Comparison of ENCODE assay signal across 9 cellular contexts in the genomic region with DNA sequence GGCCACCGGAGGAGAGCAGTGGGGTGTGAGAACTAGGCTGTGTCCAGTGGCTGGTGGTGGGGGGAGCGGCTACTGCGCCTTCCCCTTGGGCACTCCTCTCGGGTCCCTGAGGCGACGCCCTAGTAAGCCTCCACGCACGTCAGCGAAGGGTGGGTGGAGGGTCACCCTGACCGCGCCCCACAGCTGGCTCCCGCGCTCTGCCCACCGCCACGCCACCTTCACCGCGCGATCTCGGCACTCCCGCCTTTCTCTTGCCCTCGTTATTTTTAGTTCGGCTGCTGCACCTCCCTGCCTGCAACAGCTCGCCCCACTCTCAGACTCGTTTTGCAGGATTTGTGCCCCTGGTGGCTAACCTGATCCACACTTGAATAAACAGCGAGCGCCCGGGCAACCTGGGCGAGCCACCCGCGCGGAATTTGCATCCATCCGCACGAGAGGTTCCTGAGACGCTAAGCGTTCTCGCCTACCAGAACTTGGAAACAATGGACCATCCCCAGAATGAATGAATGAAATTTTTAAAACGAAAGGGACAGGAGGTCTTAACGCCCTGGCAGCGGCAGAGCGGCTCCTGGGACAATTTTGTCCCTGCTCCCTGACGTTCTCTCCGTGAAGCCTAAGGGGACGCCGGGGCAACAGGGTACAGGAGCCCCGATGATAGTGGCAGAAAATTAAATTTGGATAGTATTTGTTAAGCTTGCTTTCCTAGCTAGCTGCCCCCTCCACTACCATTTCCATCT. TPM values are rescaled to one million over a fixed set of nuclear protein-coding genes. Genes with fewer than 3 reads are reported as not detected.
DNase-seq lines count a peak whose midpoint lies in the region; ATAC-seq, FAIRE-seq and TF ChIP-seq lines count a peak whose summit lies in the region.
"Had no signal": no experiment of that assay in that cellular context is flagged by ENCODE, and none has a peak within 500 bp of the region (broad histone marks: within the 10 kb centered on the region; RNA-seq: fewer than 3 reads in every experiment).

No MANE protein-coding gene starts in this region.

- no peaks in the 10 kb centered on the region for H4K20me1 ChIP-seq in neural progenitor cell (ENCODE audit: low read depth)

- no peak overlapping the region for H3K27ac Mint-ChIP-seq in neural progenitor cell
- H3K27ac Mint-ChIP-seq: dendritic cell treated with granulocyte-macrophage colony-stimulating factor and Interleukin-4, amounts not matched to agents 40 ng/mL and 50 ng/mL, for 4 days had no signal

- H2AFZ ChIP-seq in neural progenitor cell (replicated peaks), result peak overlapping the region; percentile 91

- DNase-seq in NCI-H69 (lab: John Stamatoyannopoulos, UW), result peak; percentile 80
- peak; percentile 25 for DNase-seq in fibroblast of peridontal ligament (ENCODE audit: extremely low read depth)
- peak; percentile 70 for DNase-seq in neural progenitor cell (ENCODE audit: low spot score)
- no peak for DNase-seq in GM19239 (ENCODE audit: insufficient read length, low spot score)
- no peak for DNase-seq in NCI-H1417 treated with DMSO at 0.1 percent for 48 hours (lab: John Stamatoyannopoulos, UW)

- H3K79me2 ChIP-seq in neural progenitor cell (ENCODE audit: low read depth), result no peaks in the 10 kb centered on the region

- no peaks in the 10 kb centered on the region for H3K36me3 ChIP-seq in neural progenitor cell

- H3K9ac ChIP-seq in neural progenitor cell, result no peak overlapping the region

- peak overlapping the region; percentile 81 for H3K4me2 ChIP-seq in neural progenitor cell

- TF ChIP-seq CTCF in C4-2B (conservative IDR thresholded peaks at IDR 0.05) (peak; percentile 83), neural progenitor cell (IDR thresholded peaks at IDR 0.05) (peak; percentile 55)

- H3K9me3 ChIP-seq in neural progenitor cell (ENCODE audit: low read depth), result no peaks in the 10 kb centered on the region

- peaks cover 5% of the 10 kb centered on the region for H3K4me1 ChIP-seq in neural progenitor cell

- peaks cover 24% of the 10 kb centered on the region for H3K27me3 Mint-ChIP-seq in neural progenitor cell (ENCODE audit: insufficient read depth, low read depth)

- H3K9me3 Mint-ChIP-seq in neural progenitor cell, result peaks cover 2% of the 10 kb centered on the region
- H3K9me3 Mint-ChIP-seq: dendritic cell treated with granulocyte-macrophage colony-stimulating factor and Interleukin-4, amounts not matched to agents 40 ng/mL and 50 ng/mL, for 4 days had no signal

- H3K27ac ChIP-seq in C4-2B (no peak overlapping the region), neural progenitor cell (no peak overlapping the region)

- peak overlapping the region; percentile 35 for H3K4me3 ChIP-seq in neural progenitor cell

- peaks cover 17% of the 10 kb centered on the region for H3K4me1 Mint-ChIP-seq in neural progenitor cell

- H3K27me3 ChIP-seq in neural progenitor cell, result peaks cover 76% of the 10 kb centered on the region

- H3F3A ChIP-seq in neural progenitor cell (ENCODE audit: low read depth), result peaks cover 7% of the 10 kb centered on the region

- ATAC-seq in HG03460 (IDR thresholded peaks at IDR 0.05; ENCODE audit: unreplicated experiment), result no peak
- no peak for ATAC-seq in activated CD4-positive, CD25-positive, alpha-beta regulatory T cell treated with anti-CD3 and anti-CD28 coated beads, Interleukin-2, amount 50 U/mL, for 24 hours

- FAIRE-seq in GM19239 (lab: Jason Lieb, UNC), result no peak

- no peaks in the 10 kb centered on the region for H3K36me3 Mint-ChIP-seq in neural progenitor cell

- H3K4me3 Mint-ChIP-seq in neural progenitor cell, result peak overlapping the region; percentile 82
- H3K4me3 Mint-ChIP-seq: dendritic cell treated with granulocyte-macrophage colony-stimulating factor and Interleukin-4, amounts not matched to agents 40 ng/mL and 50 ng/mL, for 4 days had no signal

RNA-seq across cellular contexts. Expression of a gene that starts 7.0 kb away (rescaled TPM):
- total RNA-seq in neural progenitor cell (ENCODE audit: low replicate concordance), result 11.0 and 18.4 TPM in 2 replicates

Comparison
In these comparisons a context has a peak if more than half of its experiments do, and no peak if none do; other contexts are left out.
1. DNase-seq: peak in NCI-H69 (single experiment), fibroblast of peridontal ligament (single experiment) and neural progenitor cell (single experiment); none in GM19239 (single experiment) and NCI-H1417 treated with DMSO at 0.1 percent for 48 hours (single experiment).